Comparison of ENCODE assay signal across 12 cellular contexts in the genomic region with DNA sequence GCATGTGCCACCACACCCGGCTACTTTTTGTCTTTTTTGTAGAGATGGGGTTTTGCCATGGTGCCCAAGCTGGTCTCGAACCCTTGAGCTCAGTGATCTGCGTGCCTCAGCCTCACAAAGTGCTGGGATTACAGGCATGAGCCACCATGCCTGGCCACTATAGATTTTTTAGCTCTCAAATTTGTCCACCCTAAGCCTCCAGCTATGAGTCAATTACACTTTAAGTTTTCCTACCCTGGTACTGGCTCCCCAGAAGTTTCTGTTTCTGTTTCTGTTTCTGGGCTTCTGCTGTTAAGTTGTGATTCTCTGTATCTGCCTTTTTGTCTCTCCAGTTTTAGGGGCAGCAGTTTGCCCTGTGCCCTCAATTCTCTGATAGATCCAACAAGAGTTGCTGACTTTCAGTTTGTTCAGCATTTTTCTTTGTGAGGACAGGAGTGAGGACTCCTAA. TPM values are rescaled to one million over a fixed set of nuclear protein-coding genes. Genes with fewer than 3 reads are reported as not detected.
DNase-seq lines count a peak whose midpoint lies in the region; ATAC-seq and TF ChIP-seq lines count a peak whose summit lies in the region.
"Had no signal": no experiment of that assay in that cellular context is flagged by ENCODE, and none has a peak within 500 bp of the region (broad histone marks: within the 10 kb centered on the region; RNA-seq: fewer than 3 reads in every experiment).

No MANE protein-coding gene starts in this region.

- H3K4me2 ChIP-seq in DND-41 (ENCODE audit: insufficient read depth, low read length), result no peak overlapping the region

- H3K4me3 ChIP-seq in DND-41 (ENCODE audit: low read depth in 1 of 2, low read length in 2 of 2) (no peak overlapping the region), right lobe of liver (no peak overlapping the region), right atrium auricular region (no peak overlapping the region)
- H3K4me3 ChIP-seq: cardiac muscle cell, heart right ventricle had no signal

- no peak for DNase-seq in DND-41
- peak; percentile 61 for DNase-seq in GM20000 (ENCODE audit: low spot score)
- DNase-seq in activated CD4-positive, alpha-beta T cell treated with anti-CD3 and anti-CD28 coated beads, Interleukin-2, amount 50 U/mL, for 48 hours, result peak; percentile 21 to 44
- peak in 1 of 3 donors; percentile 26 for DNase-seq in right lobe of liver
- DNase-seq in right atrium auricular region (ENCODE audit: low spot score), result no peak
- DNase-seq: heart right ventricle, NCI-H526 had no signal

- H3K27me3 ChIP-seq in DND-41 (ENCODE audit: insufficient read depth, low read length, poor library complexity) (no peaks in the 10 kb centered on the region), right lobe of liver (no peaks in the 10 kb centered on the region), right atrium auricular region (no peaks in the 10 kb centered on the region)
- H3K27me3 ChIP-seq: cardiac muscle cell, heart right ventricle had no signal

- H3K4me1 ChIP-seq in DND-41 (ENCODE audit: insufficient read depth, low read length), result peaks cover 13% of the 10 kb centered on the region
- H3K4me1 ChIP-seq in right lobe of liver, result peaks cover 0 to 9% (median 0%) of the 10 kb centered on the region in 4 donors
- H3K4me1 ChIP-seq in right atrium auricular region, result peaks cover 0 to 9% of the 10 kb centered on the region in 2 donors

- H2AFZ ChIP-seq in DND-41 (ENCODE audit: low read depth, low read length), result peak overlapping the region; percentile 33; the same call in 1 of the 2 replicates

- WGBS in right lobe of liver (ENCODE audit: insufficient coverage, low coverage, low lambda C conversion rate, missing lambda C conversion rate), result no CpG with 5 or more reads among the region's 3 CpGs

- TF ChIP-seq CTCF in DND-41 (IDR thresholded peaks at IDR 0.05; ENCODE audit: borderline replicate concordance, extremely low read depth, low read length, poor library complexity, severe bottlenecking) (no peak), GM20000 (IDR thresholded peaks at IDR 0.05; ENCODE audit: extremely low read depth, missing control alignments) (no peak), right lobe of liver (IDR thresholded peaks at IDR 0.05) (no peak), right atrium auricular region (IDR thresholded peaks at IDR 0.05) (no peak)

- ATAC-seq in DND-41 (ENCODE audit: insufficient read depth, low read depth) (no peak), right lobe of liver (no peak), HG02973 (IDR thresholded peaks at IDR 0.05; ENCODE audit: unreplicated experiment) (no peak), GM21717 (IDR thresholded peaks at IDR 0.05; ENCODE audit: unreplicated experiment) (no peak), GM21786 (IDR thresholded peaks at IDR 0.05; ENCODE audit: unreplicated experiment) (no peak)
- ATAC-seq: heart right ventricle had no signal

- intact Hi-C loops in right lobe of liver (cut with DNase I), result loop anchor here in 1 of 2 donors (10.0 kb wide), 1 partner anchor 48 kb away; a partner anchor contains a TSS

- H3K79me2 ChIP-seq in DND-41 (ENCODE audit: insufficient read depth, low read length), result peaks cover 3% of the 10 kb centered on the region

- peaks cover 2% of the 10 kb centered on the region for H4K20me1 ChIP-seq in DND-41 (ENCODE audit: insufficient read depth, low read length)

- H3K27ac ChIP-seq in DND-41 (ENCODE audit: low read length) (no peak overlapping the region), right lobe of liver (peak overlapping the region; percentile 12 to 52 (median 40)), right atrium auricular region (no peak overlapping the region)
- H3K27ac ChIP-seq: cardiac muscle cell, VCaP had no signal

- no peak for TF ChIP-seq POLR2A in right lobe of liver (IDR thresholded peaks at IDR 0.05)

- H3K9me3 ChIP-seq in DND-41 (ENCODE audit: insufficient read depth, low read length, severe bottlenecking) (no peaks in the 10 kb centered on the region), right lobe of liver (no peaks in the 10 kb centered on the region), right atrium auricular region (no peaks in the 10 kb centered on the region)
- H3K9me3 ChIP-seq: heart right ventricle had no signal

- no peak overlapping the region for H3K9ac ChIP-seq in DND-41 (ENCODE audit: low read depth, low read length)

- H3K36me3 ChIP-seq in DND-41 (ENCODE audit: insufficient read depth, low read length) (no peaks in the 10 kb centered on the region), right lobe of liver (no peaks in the 10 kb centered on the region), right atrium auricular region (no peaks in the 10 kb centered on the region)
- H3K36me3 ChIP-seq: cardiac muscle cell, heart right ventricle had no signal

RNA-seq across cellular contexts. Expression of a gene that starts 4.4 kb away (rescaled TPM):
- total RNA-seq in right lobe of liver (10 to 100 TPM; 13.4 to 28.1 (median 24.1) TPM), right atrium auricular region (10 to 100 TPM; 28.2 to 36.3 TPM)

RNA-seq across cellular contexts. Expression of a gene that starts 14.1 kb away (rescaled TPM):
- total RNA-seq in right lobe of liver, result 10 to 100 TPM; 26.2 to 40.2 (median 34.2) TPM
- total RNA-seq in right atrium auricular region, result 10 to 100 TPM; 28.1 to 31.7 TPM

RNA-seq across cellular contexts. Expression of a gene that starts 14.6 kb away (rescaled TPM):
- 10 to 100 TPM; 60.0 to 72.9 (median 68.7) TPM for total RNA-seq in right lobe of liver
- 100 to 1,000 TPM; 184 to 206 TPM for total RNA-seq in right atrium auricular region

RNA-seq across cellular contexts. Expression of a gene that starts 16.2 kb away (rescaled TPM):
- total RNA-seq in right lobe of liver (1 to 10 TPM in 2 of 6 experiments, under 1 TPM in 4; 0.37 to 1.9 (median 0.77) TPM), right atrium auricular region (10 to 100 TPM; 11.9 to 36.9 TPM)

RNA-seq across cellular contexts. Expression of a gene that starts 24.6 kb away (rescaled TPM):
- total RNA-seq in right lobe of liver, result 10 to 100 TPM; 11.5 to 28.3 (median 15.2) TPM
- total RNA-seq in right atrium auricular region, result 10 to 100 TPM; 21.3 to 22.2 TPM

Comparison
In these comparisons a context has a peak if more than half of its experiments do, and no peak if none do; other contexts are left out.
1. DNase-seq: peak in GM20000 (single experiment) and activated CD4-positive, alpha-beta T cell treated with anti-CD3 and anti-CD28 coated beads, Interleukin-2, amount 50 U/mL, for 48 hours (2 of 2); none in DND-41 (single experiment) and right atrium auricular region (single experiment).
2. H3K27ac ChIP-seq: peak in right lobe of liver (3 of 3); none in DND-41 (single experiment) and right atrium auricular region (0 of 2).